14 cellular contexts compared by ENCODE assay signal in the genomic region with DNA sequence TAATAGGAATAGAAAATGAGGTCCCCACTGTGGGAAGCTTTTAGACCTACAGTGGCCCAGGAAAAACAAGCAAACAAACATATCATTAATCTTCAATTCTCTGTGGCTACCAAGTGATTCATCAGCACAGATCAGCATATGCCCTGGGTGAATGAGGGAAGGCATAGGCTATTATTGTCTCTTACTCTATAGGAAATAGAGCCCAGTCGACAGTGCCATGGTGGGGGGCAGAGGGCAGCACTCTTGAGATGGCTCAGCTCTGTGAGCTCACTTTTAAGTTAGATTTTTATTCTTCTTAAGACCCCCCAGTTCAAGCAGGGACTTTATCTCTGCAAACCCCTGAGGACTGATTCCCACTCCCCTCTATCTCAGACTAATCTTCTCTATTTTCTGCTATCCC. TPM values are rescaled to one million over a fixed set of nuclear protein-coding genes. Genes with fewer than 3 reads are reported as not detected.
DNase-seq lines count a peak whose midpoint lies in the region; TF ChIP-seq lines count a peak whose summit lies in the region.
"Had no signal": no experiment of that assay in that cellular context is flagged by ENCODE, and none has a peak within 500 bp of the region (broad histone marks: within the 10 kb centered on the region; RNA-seq: fewer than 3 reads in every experiment).

No MANE protein-coding gene starts in this region.

- H2AK5ac ChIP-seq in neuronal stem cell (ENCODE audit: low read depth, low read length): no peak overlapping the region

- H3K18ac ChIP-seq in neuronal stem cell (ENCODE audit: low read length): no peak overlapping the region

- H4K20me1 ChIP-seq in BLaER1 treated with 17β-estradiol and CSF1 and Interleukin-3, amounts not matched to agents 10 nM and 100 nM: no peaks in the 10 kb centered on the region

- H2BK5ac ChIP-seq in neuronal stem cell (ENCODE audit: low read length): no peak overlapping the region

- no CpG with 5 or more reads among the region's 1 CpG for WGBS in neuronal stem cell (ENCODE audit: extremely low coverage in 2 of 2, insufficient read length in 2 of 2, insufficient replicate concordance in 1 of 2), 2 donors

- no peaks in the 10 kb centered on the region for H3K27me3 ChIP-seq in BLaER1 treated with 17β-estradiol and CSF1 and Interleukin-3, amounts not matched to agents 10 nM and 100 nM
- H3K27me3 ChIP-seq in neuronal stem cell (ENCODE audit: control insufficient read depth in 3 of 3, insufficient read depth in 3 of 3, low read depth in 1 of 3, low read length in 3 of 3): no peaks in the 10 kb centered on the region
- H3K27me3 ChIP-seq: BE2C had no signal

- DNase-seq in neuronal stem cell (ENCODE audit: low spot score) (no peak), RKO (ENCODE audit: low spot score) (no peak), D341Med (ENCODE audit: low spot score) (no peak), NCI-H2196 treated with DMSO at 0.1 percent for 48 hours (lab: John Stamatoyannopoulos, UW; ENCODE audit: unreplicated experiment) (no peak)
- DNase-seq: BE2C; CD8-positive, alpha-beta memory T cell; DMS 273 treated with DMSO at 0.1 percent for 48 hours; GM23248; H7; HFFc6 had no signal

- H3K27me3 Mint-ChIP-seq in brain: peaks cover 2% of the 10 kb centered on the region

- peak overlapping the region in 9 of 11 experiments; percentile 4 to 90 (median 63); a peak in 17 of 22 replicates for H3K27ac ChIP-seq in BLaER1 treated with 17β-estradiol and CSF1 and Interleukin-3, amounts not matched to agents 10 nM and 100 nM
- H3K27ac ChIP-seq in HEK293 (ENCODE audit: extremely low read depth, low read depth, low read length) (no peak overlapping the region), neuronal stem cell (replicated peaks; ENCODE audit: low read length) (no peak overlapping the region)
- H3K27ac ChIP-seq: GM23248, HL-60 had no signal

- no peak overlapping the region for H3K23ac ChIP-seq in neuronal stem cell (ENCODE audit: low read depth, low read length, poor library complexity)

- no peak overlapping the region for H3K14ac ChIP-seq in neuronal stem cell (ENCODE audit: low read length)

- H3K9ac ChIP-seq in BLaER1 treated with 17β-estradiol and CSF1 and Interleukin-3, amounts not matched to agents 10 nM and 100 nM: peak overlapping the region in 6 of 11 experiments; percentile 7 to 73 (median 56); a peak in 8 of 22 replicates
- H3K9ac ChIP-seq in neuronal stem cell (ENCODE audit: low read depth, low read length, poor library complexity): no peak overlapping the region
- H3K9ac ChIP-seq: GM23248 had no signal

- peak overlapping the region in 3 of 5 experiments; percentile 16 to 68 (median 20) for H3K27ac Mint-ChIP-seq in brain
- H3K27ac Mint-ChIP-seq: HFFc6 had no signal

- H3K4me1 Mint-ChIP-seq in brain: peaks cover 28% of the 10 kb centered on the region

- H3K4me3 Mint-ChIP-seq in brain: no peak overlapping the region
- H3K4me3 Mint-ChIP-seq: CD8-positive, alpha-beta memory T cell; HFFc6 had no signal

- POLR2A ChIA-PET in HEK293 (lab: Yijun Ruan, JAX): no interaction called here

- H3K4me1 ChIP-seq in BLaER1 treated with 17β-estradiol and CSF1 and Interleukin-3, amounts not matched to agents 10 nM and 100 nM: peaks cover 18 to 85% (median 37%) of the 10 kb centered on the region in 10 experiments; a peak in 19 of 20 replicates
- H3K4me1 ChIP-seq in HEK293 (ENCODE audit: control insufficient read depth, insufficient read depth, low read length) (no peaks in the 10 kb centered on the region), neuronal stem cell (ENCODE audit: control insufficient read depth in 2 of 2, insufficient read depth in 1 of 2, low read depth in 1 of 2, low read length in 2 of 2) (peaks cover 0 to 6% of the 10 kb centered on the region in 2 donors)
- H3K4me1 ChIP-seq: BE2C had no signal

- peak overlapping the region; percentile 4 for H2AFZ ChIP-seq in neuronal stem cell (ENCODE audit: low read length)
- H2AFZ ChIP-seq: GM23248 had no signal

- H3K4me2 ChIP-seq in BLaER1 treated with 17β-estradiol and CSF1 and Interleukin-3, amounts not matched to agents 10 nM and 100 nM: peak overlapping the region; percentile 20 to 95 (median 75); a peak in 20 of 22 replicates
- H3K4me2 ChIP-seq in neuronal stem cell (ENCODE audit: insufficient read depth, low read length, poor library complexity, severe bottlenecking): no peak overlapping the region

- peak overlapping the region in 2 of 10 experiments; percentile 10 to 16; a peak in 2 of 20 replicates for H3K4me3 ChIP-seq in BLaER1 treated with 17β-estradiol and CSF1 and Interleukin-3, amounts not matched to agents 10 nM and 100 nM
- H3K4me3 ChIP-seq in HEK293 (ENCODE audit: low read depth, low read length): no peak overlapping the region
- no peak overlapping the region for H3K4me3 ChIP-seq in neuronal stem cell (ENCODE audit: low read length in 2 of 2)
- H3K4me3 ChIP-seq: GM23248 had no signal

- no peak for TF ChIP-seq CTCF in HEK293 (tag by site-specific recombination; IDR thresholded peaks at IDR 0.05)
- TF ChIP-seq CTCF in brain (conservative IDR thresholded peaks at IDR 0.05): no peak

- H3K36me3 ChIP-seq in BLaER1 treated with 17β-estradiol and CSF1 and Interleukin-3, amounts not matched to agents 10 nM and 100 nM: no peaks in the 10 kb centered on the region
- H3K36me3 ChIP-seq in HEK293 (ENCODE audit: control insufficient read depth in 2 of 2, insufficient read depth in 1 of 2, low read length in 2 of 2): no peaks in the 10 kb centered on the region
- H3K36me3 ChIP-seq in neuronal stem cell (replicated peaks in 1 of 2; ENCODE audit: control insufficient read depth in 2 of 2, insufficient read depth in 2 of 2, low read length in 2 of 2): no peaks in the 10 kb centered on the region
- H3K36me3 ChIP-seq: BE2C had no signal

- no peak overlapping the region for H2BK120ac ChIP-seq in neuronal stem cell (ENCODE audit: low read depth, low read length)

- H2BK15ac ChIP-seq in neuronal stem cell (ENCODE audit: low read length): no peak overlapping the region

- no peak overlapping the region for H4K91ac ChIP-seq in neuronal stem cell (ENCODE audit: low read depth, low read length, poor library complexity)

- H3K36me3 Mint-ChIP-seq in brain: no peaks in the 10 kb centered on the region
- H3K36me3 Mint-ChIP-seq: CD8-positive, alpha-beta memory T cell had no signal

- H4K8ac ChIP-seq in neuronal stem cell (ENCODE audit: low read depth, low read length): no peak overlapping the region

- H3K9me3 Mint-ChIP-seq in brain: peaks cover 0 to 2% (median 0%) of the 10 kb centered on the region in 5 experiments
- H3K9me3 Mint-ChIP-seq: CD8-positive, alpha-beta memory T cell; HFFc6 had no signal

- no peaks in the 10 kb centered on the region for H3K79me1 ChIP-seq in neuronal stem cell (ENCODE audit: low read depth, low read length)

- H2BK12ac ChIP-seq in neuronal stem cell (ENCODE audit: low read length): no peak overlapping the region

- no peak overlapping the region for H3K4ac ChIP-seq in neuronal stem cell (ENCODE audit: low read length)

- CTCF ChIA-PET in HEK293 (lab: Yijun Ruan, JAX): interaction anchor here (0.7 kb wide), 1 partner anchor 365 kb away, joined by 3 read pairs; no protein-coding TSS in a partner anchor

- peaks cover 0 to 12% (median 6%) of the 10 kb centered on the region in 11 experiments; a peak in 9 of 22 replicates for H3K9me3 ChIP-seq in BLaER1 treated with 17β-estradiol and CSF1 and Interleukin-3, amounts not matched to agents 10 nM and 100 nM (replicated peaks in 1 of 11)
- H3K9me3 ChIP-seq in HEK293 (ENCODE audit: control insufficient read depth, insufficient read depth, low read depth, low read length) (no peaks in the 10 kb centered on the region), neuronal stem cell (replicated peaks in 1 of 2; ENCODE audit: control insufficient read depth in 2 of 2, insufficient read depth in 1 of 2, low read depth in 1 of 2, low read length in 2 of 2) (peaks cover 0 to 6% of the 10 kb centered on the region in 2 donors)
- H3K9me3 ChIP-seq: BE2C had no signal

TF ChIP-seq in HEK293, 187 proteins besides CTCF, POLR2A, EP300 and RAD21:
- no peak for TF ChIP-seq ZNF48 (tag by site-specific recombination; IDR thresholded peaks at IDR 0.05)
- TF ChIP-seq ZIC2 (tag by site-specific recombination; IDR thresholded peaks at IDR 0.05): peak; percentile 31; the same call in 1 of the 2 replicates

RNA-seq across cellular contexts. Expression of a gene that starts 9.5 kb away (rescaled TPM):
- polyA plus RNA-seq in brain (ENCODE audit: insufficient read depth, low read depth, low replicate concordance): 288 TPM
- 221 TPM for polyA plus RNA-seq in neuronal stem cell (2013, experiment 1 of 2)
- polyA plus RNA-seq in neuronal stem cell (2013, experiment 2 of 2): 222 TPM

Comparison
In these comparisons a context has a peak if more than half of its experiments do, and no peak if none do; other contexts are left out.
1. H3K27ac ChIP-seq: peak in BLaER1 treated with 17β-estradiol and CSF1 and Interleukin-3, amounts not matched to agents 10 nM and 100 nM (9 of 11); none in HEK293 (single experiment) and neuronal stem cell (single experiment).